15 cellular contexts compared by ENCODE assay signal in the genomic region with DNA sequence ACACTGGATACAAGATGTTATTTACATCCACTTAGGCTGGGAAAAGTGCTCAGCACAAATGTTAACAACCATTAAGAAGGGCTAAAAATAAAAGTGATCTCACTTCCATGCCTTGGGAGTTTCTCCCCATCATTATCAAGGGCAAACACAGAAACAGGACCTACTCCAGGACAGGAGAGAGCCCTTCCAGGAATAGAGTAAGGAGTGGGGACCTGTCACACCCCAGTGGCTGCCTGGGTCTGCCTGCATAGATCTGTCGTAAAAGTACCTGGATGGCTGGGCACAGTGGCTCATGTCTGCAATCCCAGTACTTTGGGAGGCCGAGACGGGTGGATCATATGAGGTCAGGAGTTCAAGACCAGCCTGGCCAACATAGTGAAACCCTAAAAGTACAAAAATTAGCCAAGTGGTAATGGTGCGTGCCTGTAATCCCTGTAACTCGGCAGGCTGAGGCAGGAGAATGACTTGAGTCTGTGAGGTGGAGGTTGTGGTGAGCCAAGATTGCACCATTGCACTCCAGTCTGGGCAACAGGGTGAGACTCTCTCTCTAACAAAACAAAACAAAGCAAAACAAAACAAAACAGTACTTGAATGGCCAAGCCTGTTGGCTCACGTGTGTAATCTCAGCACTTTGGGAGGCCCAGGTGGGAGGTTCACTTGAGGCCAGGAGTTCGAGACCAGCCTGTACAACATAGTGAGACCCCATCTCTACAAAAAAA. TPM values are rescaled to one million over a fixed set of nuclear protein-coding genes. Genes with fewer than 3 reads are reported as not detected.
A peak's percentile ranks its signal among the peaks of the same experiment; 100 is the strongest.
DNase-seq lines count a peak whose midpoint lies in the region; ATAC-seq and TF ChIP-seq lines count a peak whose summit lies in the region.
"Had no signal": no experiment of that assay in that cellular context is flagged by ENCODE, and none has a peak within 500 bp of the region (broad histone marks: within the 10 kb centered on the region; RNA-seq: fewer than 3 reads in every experiment).

No MANE protein-coding gene starts in this region.

- H3K27ac ChIP-seq in cardiac muscle cell (peak overlapping the region; percentile 27), right cardiac atrium (ENCODE audit: low read length) (no peak overlapping the region)
- H3K27ac ChIP-seq: A549, C4-2B had no signal

- DNase-seq in cardiac muscle cell (ENCODE audit: low read depth in 1 of 2, low spot score in 1 of 2) (peak in 1 of 2 donors; percentile 54), right cardiac atrium (no peak), epithelial cell of esophagus (ENCODE audit: low read depth) (peak; percentile 10), renal cortical epithelial cell (ENCODE audit: low read depth) (peak; percentile 16), anterior cingulate cortex (lab: John Stamatoyannopoulos, UW) (no peak), D341Med (ENCODE audit: low spot score) (no peak)
- DNase-seq: BE2C; CD8-positive, alpha-beta T cell; COR-L47; DMS53; GF-D8; HCEC 1CT had no signal

- intact Hi-C loops in right cardiac atrium (cut with DNase I): no loop called here

- WGBS in right cardiac atrium: 84% methylated on average over 7 of the region's 7 CpGs

- TF ChIP-seq CTCF in cardiac muscle cell (IDR thresholded peaks at IDR 0.05; ENCODE audit: low read depth, low read length): no peak
- TF ChIP-seq CTCF in epithelial cell of esophagus (IDR thresholded peaks at IDR 0.05; ENCODE audit: insufficient read depth, low read depth, low read length, missing control alignments): no peak

- peaks cover 21% of the 10 kb centered on the region for H3K4me1 ChIP-seq in cardiac muscle cell (ENCODE audit: low read depth)
- H3K4me1 ChIP-seq in right cardiac atrium (ENCODE audit: control insufficient read depth, insufficient read depth, low read length): no peaks in the 10 kb centered on the region
- H3K4me1 ChIP-seq: A549, BE2C had no signal

- H3K4me3 ChIP-seq in cardiac muscle cell (no peak overlapping the region), right cardiac atrium (ENCODE audit: low read length) (no peak overlapping the region), epithelial cell of esophagus (ENCODE audit: low read length) (no peak overlapping the region)
- H3K4me3 ChIP-seq: A549 had no signal

- no peak for ATAC-seq in right cardiac atrium
- ATAC-seq: A549; CD8-positive, alpha-beta T cell; HepG2 had no signal

- no peaks in the 10 kb centered on the region for H3K9me3 ChIP-seq in cardiac muscle cell (ENCODE audit: low read depth)
- H3K9me3 ChIP-seq in right cardiac atrium (ENCODE audit: control insufficient read depth, low read length): no peaks in the 10 kb centered on the region
- H3K9me3 ChIP-seq: A549, BE2C had no signal

- H3K36me3 ChIP-seq in cardiac muscle cell: no peaks in the 10 kb centered on the region
- H3K36me3 ChIP-seq: BE2C had no signal

- H3K27me3 ChIP-seq in cardiac muscle cell (peaks cover 29% of the 10 kb centered on the region), right cardiac atrium (ENCODE audit: control insufficient read depth, insufficient read depth) (no peaks in the 10 kb centered on the region)

RNA-seq across cellular contexts. Expression of gene ATP8A2, which starts 5.6 kb away (rescaled TPM):
- 0.86 and 1.6 TPM in 2 replicates for total RNA-seq in cardiac muscle cell
- 0.31 and 0.89 TPM in 2 replicates for polyA plus RNA-seq in cardiac muscle cell
- total RNA-seq in right cardiac atrium: under 1 TPM; 0.14 to 0.65 (median 0.30) TPM
- polyA plus RNA-seq in right cardiac atrium: 0.09 TPM
- total RNA-seq in renal cortical epithelial cell: 2.7 and 12.3 TPM in 2 replicates
- polyA plus RNA-seq: HepG2 had no signal

Comparison
In these comparisons a context has a peak if more than half of its experiments do, and no peak if none do; other contexts are left out.
1. DNase-seq: peak in epithelial cell of esophagus (single experiment) and renal cortical epithelial cell (single experiment); none in right cardiac atrium (0 of 3), anterior cingulate cortex (0 of 58) and D341Med (single experiment).